32 cellular contexts compared by ENCODE assay signal in the genomic region with DNA sequence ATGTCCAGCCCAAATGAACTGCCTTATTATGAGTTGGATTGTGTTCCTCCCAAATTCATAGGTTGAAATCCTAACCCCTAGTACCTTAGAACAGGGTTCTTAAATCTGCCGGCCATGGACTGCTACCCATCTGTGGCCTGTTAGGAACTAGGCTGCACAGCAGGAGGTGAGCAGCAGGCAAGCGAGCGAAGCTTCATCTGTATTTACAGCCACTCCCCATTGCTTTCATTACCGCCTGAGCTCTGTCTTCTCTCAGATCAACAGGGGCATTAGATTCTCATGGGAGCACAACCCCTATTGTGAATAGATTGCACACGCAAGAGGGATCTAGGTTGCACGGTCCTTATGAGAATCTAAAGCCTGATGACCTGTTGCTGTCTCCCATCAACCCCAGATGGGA. TPM values are rescaled to one million over a fixed set of nuclear protein-coding genes. Genes with fewer than 3 reads are reported as not detected.
"Had no signal": no experiment of that assay in that cellular context is flagged by ENCODE, and none has a peak within 500 bp of the region (broad histone marks: within the 10 kb centered on the region; RNA-seq: fewer than 3 reads in every experiment).

No MANE protein-coding gene starts in this region.

- H3K9me3 Mint-ChIP-seq: activated CD4-positive, alpha-beta memory T cell treated with anti-CD3 and anti-CD28 coated beads, Interleukin-2, amount 10 ng/mL, durations not matched to agents 7 days and 5 days; activated naive CD4-positive, alpha-beta T cell treated with anti-CD3 and anti-CD28 coated beads, Interleukin-2, amount 10 ng/mL, durations not matched to agents 7 days and 5 days; activated naive CD8-positive, alpha-beta T cell treated with anti-CD3 and anti-CD28 coated beads, Interleukin-2, amount 10 ng/mL, durations not matched to agents 7 days and 5 days; activated T-cell treated with anti-CD3 and anti-CD28 coated beads, Interleukin-2, amount 50 U/mL, for 24 hours; effector memory CD8-positive, alpha-beta T cell had no signal

- H3K4me3 Mint-ChIP-seq: activated CD4-positive, alpha-beta memory T cell treated with anti-CD3 and anti-CD28 coated beads, Interleukin-2, amount 10 ng/mL, durations not matched to agents 7 days and 5 days; activated naive CD4-positive, alpha-beta T cell treated with anti-CD3 and anti-CD28 coated beads, Interleukin-2, amount 10 ng/mL, durations not matched to agents 7 days and 5 days; activated naive CD8-positive, alpha-beta T cell treated with anti-CD3 and anti-CD28 coated beads, Interleukin-2, amount 10 ng/mL, durations not matched to agents 7 days and 5 days; activated T-cell treated with anti-CD3 and anti-CD28 coated beads, Interleukin-2, amount 50 U/mL, for 24 hours; brain; effector memory CD8-positive, alpha-beta T cell; immature natural killer cell; mesothelial cell of epicardium; naive B cell; nephron progenitor cell had no signal

- H3K27me3 ChIP-seq: ascending aorta, dorsolateral prefrontal cortex, ovary, right lobe of liver, transverse colon had no signal

- H3K9me3 ChIP-seq: ascending aorta, ovary, right lobe of liver, transverse colon had no signal

- H3K27ac Mint-ChIP-seq: activated CD4-positive, alpha-beta memory T cell treated with anti-CD3 and anti-CD28 coated beads, Interleukin-2, amount 10 ng/mL, durations not matched to agents 7 days and 5 days; activated naive CD4-positive, alpha-beta T cell treated with anti-CD3 and anti-CD28 coated beads, Interleukin-2, amount 10 ng/mL, durations not matched to agents 7 days and 5 days; activated naive CD8-positive, alpha-beta T cell treated with anti-CD3 and anti-CD28 coated beads, Interleukin-2, amount 10 ng/mL, durations not matched to agents 7 days and 5 days; activated T-cell treated with anti-CD3 and anti-CD28 coated beads, Interleukin-2, amount 50 U/mL, for 24 hours; brain; effector memory CD8-positive, alpha-beta T cell; immature natural killer cell; mesothelial cell of epicardium; nephron progenitor cell; progenitor cell of endocrine pancreas had no signal

- H3K27me3 Mint-ChIP-seq: brain, progenitor cell of endocrine pancreas had no signal

- H3K4me3 ChIP-seq: ascending aorta, cardiac muscle cell, coronary artery, dorsolateral prefrontal cortex, ovary, right lobe of liver, transverse colon had no signal

- H3K4me1 Mint-ChIP-seq: activated CD4-positive, alpha-beta memory T cell treated with anti-CD3 and anti-CD28 coated beads, Interleukin-2, amount 10 ng/mL, durations not matched to agents 7 days and 5 days; activated naive CD4-positive, alpha-beta T cell treated with anti-CD3 and anti-CD28 coated beads, Interleukin-2, amount 10 ng/mL, durations not matched to agents 7 days and 5 days; activated naive CD8-positive, alpha-beta T cell treated with anti-CD3 and anti-CD28 coated beads, Interleukin-2, amount 10 ng/mL, durations not matched to agents 7 days and 5 days; brain; immature natural killer cell; mesothelial cell of epicardium; naive B cell; nephron progenitor cell had no signal

- H3K36me3 Mint-ChIP-seq: activated naive CD4-positive, alpha-beta T cell treated with anti-CD3 and anti-CD28 coated beads, Interleukin-2, amount 10 ng/mL, durations not matched to agents 7 days and 5 days; activated naive CD8-positive, alpha-beta T cell treated with anti-CD3 and anti-CD28 coated beads, Interleukin-2, amount 10 ng/mL, durations not matched to agents 7 days and 5 days; brain; immature natural killer cell; mesothelial cell of epicardium had no signal

- H3K4me1 ChIP-seq: ascending aorta, right lobe of liver, transverse colon had no signal

- H3K36me3 ChIP-seq: ascending aorta, cardiac muscle cell, ovary, right lobe of liver, transverse colon had no signal

- H3K27ac ChIP-seq: ascending aorta, cardiac muscle cell, coronary artery, dorsolateral prefrontal cortex, ovary, right lobe of liver, transverse colon, VCaP had no signal

- ATAC-seq: effector memory CD8-positive, alpha-beta T cell; left colon; right lobe of liver had no signal

- DNase-seq: activated CD4-positive, alpha-beta memory T cell treated with anti-CD3 and anti-CD28 coated beads, Interleukin-2, amount 10 ng/mL, durations not matched to agents 7 days and 5 days; activated CD4-positive, alpha-beta T cell treated with anti-CD3 and anti-CD28 coated beads for 48 hours; activated CD8-positive, alpha-beta memory T cell treated with anti-CD3 and anti-CD28 coated beads, Interleukin-2, amount 50 U/mL, for 48 hours; activated gamma-delta T cell; activated naive CD4-positive, alpha-beta T cell treated with anti-CD3 and anti-CD28 coated beads, Interleukin-2, amount 10 ng/mL, durations not matched to agents 7 days and 5 days; activated naive CD8-positive, alpha-beta T cell treated with anti-CD3 and anti-CD28 coated beads, Interleukin-2, amount 10 ng/mL, durations not matched to agents 7 days and 5 days; activated T-cell treated with anti-CD3 and anti-CD28 coated beads, Interleukin-2, amount 50 U/mL, for 24 hours; cerebellar nuclear complex; dorsolateral prefrontal cortex; effector memory CD8-positive, alpha-beta T cell; foreskin fibroblast; head of caudate nucleus; hippocampal formation; immature natural killer cell; kidney; left colon; naive B cell; nephron progenitor cell; ovary; right lobe of liver; stimulated activated CD4-positive, alpha-beta T cell treated with anti-CD3 and anti-CD28 coated beads, Interleukin-2, amount 100 ng/mL, for 48 hours; stimulated activated naive CD4-positive, alpha-beta T cell treated with Interleukin-2 at 50 U/mL for 16 hours; T-helper 9 cell; transverse colon had no signal

RNA-seq across cellular contexts. Expression of a gene that starts 9.8 kb away (rescaled TPM):
- total RNA-seq: endothelial cell of umbilical vein had no signal
- polyA plus RNA-seq: endothelial cell of umbilical vein had no signal
